Comparison of ENCODE assay signal across 1 cellular context in the genomic region with DNA sequence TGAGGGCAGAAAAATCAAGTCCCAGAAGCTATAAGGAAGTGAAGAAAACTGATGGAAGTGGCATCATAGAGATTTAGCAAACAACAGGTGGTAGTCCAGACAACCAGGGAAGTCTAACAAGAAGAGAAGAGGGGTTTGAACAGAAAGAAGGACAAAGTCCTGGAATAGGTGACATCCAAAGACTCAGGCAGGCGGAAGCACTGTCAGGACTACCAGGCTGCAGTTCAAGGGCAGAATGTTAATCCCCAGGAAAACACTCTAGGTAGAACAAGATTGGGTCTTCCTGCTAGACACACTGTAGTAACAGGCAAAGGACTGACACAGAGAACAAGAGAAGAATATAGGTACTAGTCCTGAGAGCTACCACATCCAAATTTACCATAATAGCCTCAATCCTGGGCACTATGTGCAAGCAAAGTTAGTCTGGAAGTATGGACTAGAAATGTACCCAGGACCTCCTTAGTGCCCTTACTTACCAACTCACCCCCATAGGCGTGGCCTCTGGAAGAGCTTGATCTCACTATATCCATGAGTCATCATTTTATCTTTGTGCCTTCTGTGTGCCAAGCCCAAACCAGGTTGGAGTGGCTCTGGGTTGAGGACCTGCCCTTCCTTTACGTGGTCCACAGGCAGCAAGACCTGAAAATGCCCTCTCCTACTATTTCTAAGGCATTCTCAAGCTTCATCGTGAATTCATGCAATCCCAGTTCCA.
TF ChIP-seq lines count a peak whose summit lies in the region.

No MANE protein-coding gene starts in this region.

TF ChIP-seq in HepG2, 621 proteins besides CTCF, POLR2A, EP300 and RAD21 (continued from another document and continues in another):
- no peak for TF ChIP-seq EEA1 (CRISPR knock-in tag; IDR thresholded peaks at IDR 0.05; ENCODE audit: borderline replicate concordance)
- TF ChIP-seq, protein P1, sequence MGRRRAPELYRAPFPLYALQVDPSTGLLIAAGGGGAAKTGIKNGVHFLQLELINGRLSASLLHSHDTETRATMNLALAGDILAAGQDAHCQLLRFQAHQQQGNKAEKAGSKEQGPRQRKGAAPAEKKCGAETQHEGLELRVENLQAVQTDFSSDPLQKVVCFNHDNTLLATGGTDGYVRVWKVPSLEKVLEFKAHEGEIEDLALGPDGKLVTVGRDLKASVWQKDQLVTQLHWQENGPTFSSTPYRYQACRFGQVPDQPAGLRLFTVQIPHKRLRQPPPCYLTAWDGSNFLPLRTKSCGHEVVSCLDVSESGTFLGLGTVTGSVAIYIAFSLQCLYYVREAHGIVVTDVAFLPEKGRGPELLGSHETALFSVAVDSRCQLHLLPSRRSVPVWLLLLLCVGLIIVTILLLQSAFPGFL (CRISPR knock-in tag; IDR thresholded peaks at IDR 0.05) = no peak
- TF ChIP-seq ZNF496 (CRISPR knock-in tag; IDR thresholded peaks at IDR 0.05; ENCODE audit: insufficient replicate concordance) = no peak
- TF ChIP-seq ZNF839 (CRISPR knock-in tag; IDR thresholded peaks at IDR 0.05; ENCODE audit: borderline replicate concordance) = no peak
- TF ChIP-seq ZNF501 (CRISPR knock-in tag; IDR thresholded peaks at IDR 0.05) = 0 out of 2 replicates have a peak, but pooled peaks have one; percentile 64
- TF ChIP-seq ZNF605 (CRISPR knock-in tag; IDR thresholded peaks at IDR 0.05) = 0 out of 2 replicates have a peak, but pooled peaks have one; percentile 41
- no peak for TF ChIP-seq SRY (CRISPR knock-in tag; IDR thresholded peaks at IDR 0.05)
- no peak for TF ChIP-seq PHF5A (CRISPR knock-in tag; IDR thresholded peaks at IDR 0.05; ENCODE audit: low read depth, unreplicated experiment)
- TF ChIP-seq KDM2A (CRISPR knock-in tag; IDR thresholded peaks at IDR 0.05; ENCODE audit: borderline replicate concordance, low read depth) = no peak
- TF ChIP-seq, protein P2, sequence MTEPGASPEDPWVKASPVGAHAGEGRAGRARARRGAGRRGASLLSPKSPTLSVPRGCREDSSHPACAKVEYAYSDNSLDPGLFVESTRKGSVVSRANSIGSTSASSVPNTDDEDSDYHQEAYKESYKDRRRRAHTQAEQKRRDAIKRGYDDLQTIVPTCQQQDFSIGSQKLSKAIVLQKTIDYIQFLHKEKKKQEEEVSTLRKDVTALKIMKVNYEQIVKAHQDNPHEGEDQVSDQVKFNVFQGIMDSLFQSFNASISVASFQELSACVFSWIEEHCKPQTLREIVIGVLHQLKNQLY (CRISPR knock-in tag; IDR thresholded peaks at IDR 0.05) = no peak
- no peak for TF ChIP-seq ZFP1 (CRISPR knock-in tag; IDR thresholded peaks at IDR 0.05)
- TF ChIP-seq ZFP82 (CRISPR knock-in tag; IDR thresholded peaks at IDR 0.05; ENCODE audit: borderline replicate concordance) = no peak
- TF ChIP-seq BORCS8-MEF2B (CRISPR knock-in tag; IDR thresholded peaks at IDR 0.05) = no peak
- TF ChIP-seq ZNF670 (CRISPR knock-in tag; IDR thresholded peaks at IDR 0.05; ENCODE audit: borderline replicate concordance) = peak; percentile 72; the same call in 1 of the 2 replicates
- TF ChIP-seq ZNF674 (CRISPR knock-in tag; IDR thresholded peaks at IDR 0.05; ENCODE audit: low read depth) = no peak
- TF ChIP-seq, protein P3, sequence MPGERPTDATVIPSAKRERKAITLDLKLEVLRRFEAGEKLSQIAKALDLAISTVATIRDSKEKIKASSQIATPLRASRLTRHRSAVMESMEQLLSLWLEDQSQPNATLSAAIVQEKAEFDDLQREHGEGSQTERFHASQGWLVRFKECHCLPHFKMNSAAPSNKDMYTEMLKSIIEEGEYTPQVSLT (CRISPR knock-in tag; IDR thresholded peaks at IDR 0.05; ENCODE audit: borderline replicate concordance, low read depth) = no peak
- TF ChIP-seq, protein P4, sequence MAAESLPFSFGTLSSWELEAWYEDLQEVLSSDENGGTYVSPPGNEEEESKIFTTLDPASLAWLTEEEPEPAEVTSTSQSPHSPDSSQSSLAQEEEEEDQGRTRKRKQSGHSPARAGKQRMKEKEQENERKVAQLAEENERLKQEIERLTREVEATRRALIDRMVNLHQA (CRISPR knock-in tag; IDR thresholded peaks at IDR 0.05) = no peak
- no peak for TF ChIP-seq KLF13 (CRISPR knock-in tag; IDR thresholded peaks at IDR 0.05)
- TF ChIP-seq, protein P5, sequence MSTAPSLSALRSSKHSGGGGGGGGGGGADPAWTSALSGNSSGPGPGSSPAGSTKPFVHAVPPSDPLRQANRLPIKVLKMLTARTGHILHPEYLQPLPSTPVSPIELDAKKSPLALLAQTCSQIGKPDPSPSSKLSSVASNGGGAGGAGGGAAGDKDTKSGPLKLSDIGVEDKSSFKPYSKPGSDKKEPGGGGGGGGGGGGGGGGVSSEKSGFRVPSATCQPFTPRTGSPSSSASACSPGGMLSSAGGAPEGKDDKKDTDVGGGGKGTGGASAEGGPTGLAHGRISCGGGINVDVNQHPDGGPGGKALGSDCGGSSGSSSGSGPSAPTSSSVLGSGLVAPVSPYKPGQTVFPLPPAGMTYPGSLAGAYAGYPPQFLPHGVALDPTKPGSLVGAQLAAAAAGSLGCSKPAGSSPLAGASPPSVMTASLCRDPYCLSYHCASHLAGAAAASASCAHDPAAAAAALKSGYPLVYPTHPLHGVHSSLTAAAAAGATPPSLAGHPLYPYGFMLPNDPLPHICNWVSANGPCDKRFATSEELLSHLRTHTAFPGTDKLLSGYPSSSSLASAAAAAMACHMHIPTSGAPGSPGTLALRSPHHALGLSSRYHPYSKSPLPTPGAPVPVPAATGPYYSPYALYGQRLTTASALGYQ (CRISPR knock-in tag; IDR thresholded peaks at IDR 0.05) = peak; percentile 71; the same call in 1 of the 2 replicates
- TF ChIP-seq ZNF614 (CRISPR knock-in tag; IDR thresholded peaks at IDR 0.05; ENCODE audit: borderline replicate concordance) = peak; percentile 79
- TF ChIP-seq, protein P6, sequence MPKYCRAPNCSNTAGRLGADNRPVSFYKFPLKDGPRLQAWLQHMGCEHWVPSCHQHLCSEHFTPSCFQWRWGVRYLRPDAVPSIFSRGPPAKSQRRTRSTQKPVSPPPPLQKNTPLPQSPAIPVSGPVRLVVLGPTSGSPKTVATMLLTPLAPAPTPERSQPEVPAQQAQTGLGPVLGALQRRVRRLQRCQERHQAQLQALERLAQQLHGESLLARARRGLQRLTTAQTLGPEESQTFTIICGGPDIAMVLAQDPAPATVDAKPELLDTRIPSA (CRISPR knock-in tag; IDR thresholded peaks at IDR 0.05; ENCODE audit: borderline replicate concordance) = no peak
- TF ChIP-seq, protein P7, sequence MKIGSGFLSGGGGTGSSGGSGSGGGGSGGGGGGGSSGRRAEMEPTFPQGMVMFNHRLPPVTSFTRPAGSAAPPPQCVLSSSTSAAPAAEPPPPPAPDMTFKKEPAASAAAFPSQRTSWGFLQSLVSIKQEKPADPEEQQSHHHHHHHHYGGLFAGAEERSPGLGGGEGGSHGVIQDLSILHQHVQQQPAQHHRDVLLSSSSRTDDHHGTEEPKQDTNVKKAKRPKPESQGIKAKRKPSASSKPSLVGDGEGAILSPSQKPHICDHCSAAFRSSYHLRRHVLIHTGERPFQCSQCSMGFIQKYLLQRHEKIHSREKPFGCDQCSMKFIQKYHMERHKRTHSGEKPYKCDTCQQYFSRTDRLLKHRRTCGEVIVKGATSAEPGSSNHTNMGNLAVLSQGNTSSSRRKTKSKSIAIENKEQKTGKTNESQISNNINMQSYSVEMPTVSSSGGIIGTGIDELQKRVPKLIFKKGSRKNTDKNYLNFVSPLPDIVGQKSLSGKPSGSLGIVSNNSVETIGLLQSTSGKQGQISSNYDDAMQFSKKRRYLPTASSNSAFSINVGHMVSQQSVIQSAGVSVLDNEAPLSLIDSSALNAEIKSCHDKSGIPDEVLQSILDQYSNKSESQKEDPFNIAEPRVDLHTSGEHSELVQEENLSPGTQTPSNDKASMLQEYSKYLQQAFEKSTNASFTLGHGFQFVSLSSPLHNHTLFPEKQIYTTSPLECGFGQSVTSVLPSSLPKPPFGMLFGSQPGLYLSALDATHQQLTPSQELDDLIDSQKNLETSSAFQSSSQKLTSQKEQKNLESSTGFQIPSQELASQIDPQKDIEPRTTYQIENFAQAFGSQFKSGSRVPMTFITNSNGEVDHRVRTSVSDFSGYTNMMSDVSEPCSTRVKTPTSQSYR (CRISPR knock-in tag; IDR thresholded peaks at IDR 0.05; ENCODE audit: borderline replicate concordance) = 0 out of 2 replicates have a peak, but pooled peaks have one; percentile 18
- TF ChIP-seq ZMYM2 (CRISPR knock-in tag; IDR thresholded peaks at IDR 0.05) = no peak
- TF ChIP-seq ZNF672 (CRISPR knock-in tag; IDR thresholded peaks at IDR 0.05) = no peak
- TF ChIP-seq SNAPC2 (CRISPR knock-in tag; IDR thresholded peaks at IDR 0.05) = no peak
- no peak for TF ChIP-seq ZNF615 (CRISPR knock-in tag; IDR thresholded peaks at IDR 0.05; ENCODE audit: borderline replicate concordance)
- no peak; the same call in 1 of the 2 replicates for TF ChIP-seq SMC3 (IDR thresholded peaks at IDR 0.05; ENCODE audit: low read length)
- TF ChIP-seq, protein P8, sequence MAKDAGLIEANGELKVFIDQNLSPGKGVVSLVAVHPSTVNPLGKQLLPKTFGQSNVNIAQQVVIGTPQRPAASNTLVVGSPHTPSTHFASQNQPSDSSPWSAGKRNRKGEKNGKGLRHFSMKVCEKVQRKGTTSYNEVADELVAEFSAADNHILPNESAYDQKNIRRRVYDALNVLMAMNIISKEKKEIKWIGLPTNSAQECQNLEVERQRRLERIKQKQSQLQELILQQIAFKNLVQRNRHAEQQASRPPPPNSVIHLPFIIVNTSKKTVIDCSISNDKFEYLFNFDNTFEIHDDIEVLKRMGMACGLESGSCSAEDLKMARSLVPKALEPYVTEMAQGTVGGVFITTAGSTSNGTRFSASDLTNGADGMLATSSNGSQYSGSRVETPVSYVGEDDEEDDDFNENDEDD (CRISPR knock-in tag; IDR thresholded peaks at IDR 0.05; ENCODE audit: borderline replicate concordance) = peak; percentile 41; the same call in 1 of the 2 replicates
- TF ChIP-seq, protein P9, sequence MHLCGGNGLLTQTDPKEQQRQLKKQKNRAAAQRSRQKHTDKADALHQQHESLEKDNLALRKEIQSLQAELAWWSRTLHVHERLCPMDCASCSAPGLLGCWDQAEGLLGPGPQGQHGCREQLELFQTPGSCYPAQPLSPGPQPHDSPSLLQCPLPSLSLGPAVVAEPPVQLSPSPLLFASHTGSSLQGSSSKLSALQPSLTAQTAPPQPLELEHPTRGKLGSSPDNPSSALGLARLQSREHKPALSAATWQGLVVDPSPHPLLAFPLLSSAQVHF (CRISPR knock-in tag; IDR thresholded peaks at IDR 0.05) = no peak
- TF ChIP-seq, protein P10, sequence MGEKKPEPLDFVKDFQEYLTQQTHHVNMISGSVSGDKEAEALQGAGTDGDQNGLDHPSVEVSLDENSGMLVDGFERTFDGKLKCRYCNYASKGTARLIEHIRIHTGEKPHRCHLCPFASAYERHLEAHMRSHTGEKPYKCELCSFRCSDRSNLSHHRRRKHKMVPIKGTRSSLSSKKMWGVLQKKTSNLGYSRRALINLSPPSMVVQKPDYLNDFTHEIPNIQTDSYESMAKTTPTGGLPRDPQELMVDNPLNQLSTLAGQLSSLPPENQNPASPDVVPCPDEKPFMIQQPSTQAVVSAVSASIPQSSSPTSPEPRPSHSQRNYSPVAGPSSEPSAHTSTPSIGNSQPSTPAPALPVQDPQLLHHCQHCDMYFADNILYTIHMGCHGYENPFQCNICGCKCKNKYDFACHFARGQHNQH (CRISPR knock-in tag; IDR thresholded peaks at IDR 0.05) = peak; percentile 95
- TF ChIP-seq RELA (CRISPR knock-in tag; IDR thresholded peaks at IDR 0.05) = peak; percentile 25; the same call in 1 of the 2 replicates
- TF ChIP-seq, protein P11, sequence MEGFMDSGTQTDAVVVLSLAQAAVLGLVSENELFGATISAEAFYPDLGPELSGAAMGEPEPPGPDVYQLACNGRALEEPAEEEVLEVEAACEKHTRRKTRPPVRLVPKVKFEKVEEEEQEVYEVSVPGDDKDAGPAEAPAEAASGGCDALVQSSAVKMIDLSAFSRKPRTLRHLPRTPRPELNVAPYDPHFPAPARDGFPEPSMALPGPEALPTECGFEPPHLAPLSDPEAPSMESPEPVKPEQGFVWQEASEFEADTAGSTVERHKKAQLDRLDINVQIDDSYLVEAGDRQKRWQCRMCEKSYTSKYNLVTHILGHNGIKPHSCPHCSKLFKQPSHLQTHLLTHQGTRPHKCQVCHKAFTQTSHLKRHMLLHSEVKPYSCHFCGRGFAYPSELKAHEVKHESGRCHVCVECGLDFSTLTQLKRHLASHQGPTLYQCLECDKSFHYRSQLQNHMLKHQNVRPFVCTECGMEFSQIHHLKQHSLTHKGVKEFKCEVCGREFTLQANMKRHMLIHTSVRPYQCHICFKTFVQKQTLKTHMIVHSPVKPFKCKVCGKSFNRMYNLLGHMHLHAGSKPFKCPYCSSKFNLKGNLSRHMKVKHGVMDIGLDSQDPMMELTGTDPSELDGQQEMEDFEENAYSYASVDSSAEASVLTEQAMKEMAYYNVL (CRISPR knock-in tag; IDR thresholded peaks at IDR 0.05; ENCODE audit: borderline replicate concordance) = peak; percentile 91; the same call in 1 of the 2 replicates
- TF ChIP-seq, protein P12, sequence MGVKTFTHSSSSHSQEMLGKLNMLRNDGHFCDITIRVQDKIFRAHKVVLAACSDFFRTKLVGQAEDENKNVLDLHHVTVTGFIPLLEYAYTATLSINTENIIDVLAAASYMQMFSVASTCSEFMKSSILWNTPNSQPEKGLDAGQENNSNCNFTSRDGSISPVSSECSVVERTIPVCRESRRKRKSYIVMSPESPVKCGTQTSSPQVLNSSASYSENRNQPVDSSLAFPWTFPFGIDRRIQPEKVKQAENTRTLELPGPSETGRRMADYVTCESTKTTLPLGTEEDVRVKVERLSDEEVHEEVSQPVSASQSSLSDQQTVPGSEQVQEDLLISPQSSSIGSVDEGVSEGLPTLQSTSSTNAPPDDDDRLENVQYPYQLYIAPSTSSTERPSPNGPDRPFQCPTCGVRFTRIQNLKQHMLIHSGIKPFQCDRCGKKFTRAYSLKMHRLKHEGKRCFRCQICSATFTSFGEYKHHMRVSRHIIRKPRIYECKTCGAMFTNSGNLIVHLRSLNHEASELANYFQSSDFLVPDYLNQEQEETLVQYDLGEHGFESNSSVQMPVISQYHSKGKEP (CRISPR knock-in tag; IDR thresholded peaks at IDR 0.05) = no peak
- TF ChIP-seq NFIB (CRISPR knock-in tag; IDR thresholded peaks at IDR 0.05; ENCODE audit: borderline replicate concordance) = no peak
- TF ChIP-seq, protein P13, sequence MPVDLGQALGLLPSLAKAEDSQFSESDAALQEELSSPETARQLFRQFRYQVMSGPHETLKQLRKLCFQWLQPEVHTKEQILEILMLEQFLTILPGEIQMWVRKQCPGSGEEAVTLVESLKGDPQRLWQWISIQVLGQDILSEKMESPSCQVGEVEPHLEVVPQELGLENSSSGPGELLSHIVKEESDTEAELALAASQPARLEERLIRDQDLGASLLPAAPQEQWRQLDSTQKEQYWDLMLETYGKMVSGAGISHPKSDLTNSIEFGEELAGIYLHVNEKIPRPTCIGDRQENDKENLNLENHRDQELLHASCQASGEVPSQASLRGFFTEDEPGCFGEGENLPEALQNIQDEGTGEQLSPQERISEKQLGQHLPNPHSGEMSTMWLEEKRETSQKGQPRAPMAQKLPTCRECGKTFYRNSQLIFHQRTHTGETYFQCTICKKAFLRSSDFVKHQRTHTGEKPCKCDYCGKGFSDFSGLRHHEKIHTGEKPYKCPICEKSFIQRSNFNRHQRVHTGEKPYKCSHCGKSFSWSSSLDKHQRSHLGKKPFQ (CRISPR knock-in tag; IDR thresholded peaks at IDR 0.05; ENCODE audit: insufficient replicate concordance) = no peak
- TF ChIP-seq, protein P14, sequence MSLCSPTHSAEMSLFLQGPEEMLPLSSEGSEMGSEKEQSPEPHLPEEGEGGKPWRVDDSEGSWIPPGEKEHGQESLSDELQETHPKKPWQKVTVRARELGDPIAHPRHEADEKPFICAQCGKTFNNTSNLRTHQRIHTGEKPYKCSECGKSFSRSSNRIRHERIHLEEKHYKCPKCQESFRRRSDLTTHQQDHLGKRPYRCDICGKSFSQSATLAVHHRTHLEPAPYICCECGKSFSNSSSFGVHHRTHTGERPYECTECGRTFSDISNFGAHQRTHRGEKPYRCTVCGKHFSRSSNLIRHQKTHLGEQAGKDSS (CRISPR knock-in tag; IDR thresholded peaks at IDR 0.05; ENCODE audit: borderline replicate concordance, low read depth) = no peak; the same call in 1 of the 2 replicates
- no peak for TF ChIP-seq ATRX (CRISPR knock-in tag; IDR thresholded peaks at IDR 0.05; ENCODE audit: borderline replicate concordance)
- 0 out of 2 replicates have a peak, but pooled peaks have one; percentile 36 for TF ChIP-seq TRIM24 (CRISPR knock-in tag; IDR thresholded peaks at IDR 0.05)
